In the genomic region with DNA sequence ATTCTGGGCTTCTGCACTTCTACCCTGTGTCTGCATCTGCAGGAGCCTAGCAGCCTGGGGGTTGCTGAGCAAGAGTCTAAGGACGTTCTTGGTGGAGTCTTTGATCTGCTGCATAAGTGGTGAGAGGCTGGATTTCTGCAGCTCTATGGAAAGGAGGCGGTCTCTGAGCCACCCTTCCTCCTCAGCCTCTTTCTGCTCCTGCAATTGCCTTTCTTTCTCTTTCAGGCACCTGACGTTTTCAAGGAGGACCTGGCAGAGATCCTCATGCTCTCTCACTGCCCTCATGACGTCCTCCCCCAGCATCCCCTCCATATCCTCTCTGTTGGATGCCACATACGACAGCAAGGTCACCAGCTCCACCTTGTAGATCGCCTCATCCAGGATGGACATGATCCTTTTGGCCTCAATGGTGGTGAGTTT, we compare ENCODE assay signal across 11 cellular contexts. TPM values are rescaled to one million over a fixed set of nuclear protein-coding genes. Genes with fewer than 3 reads are reported as not detected.
A peak's percentile ranks its signal among the peaks of the same experiment; 100 is the strongest.
DNase-seq lines count a peak whose midpoint lies in the region; ATAC-seq and TF ChIP-seq lines count a peak whose summit lies in the region.
"Had no signal": no experiment of that assay in that cellular context is flagged by ENCODE, and none has a peak within 500 bp of the region (broad histone marks: within the 10 kb centered on the region; RNA-seq: fewer than 3 reads in every experiment).

No MANE protein-coding gene starts in this region.

- H3K9ac ChIP-seq in BLaER1 treated with 17β-estradiol and CSF1 and Interleukin-3, amounts not matched to agents 10 nM and 100 nM, result peak overlapping the region; percentile 29 to 82 (median 73); a peak in 21 of 22 replicates
- H3K9ac ChIP-seq in colonic mucosa (ENCODE audit: low read depth in 2 of 2, low read length in 2 of 2), result no peak overlapping the region

- H3K36me3 ChIP-seq in BLaER1 treated with 17β-estradiol and CSF1 and Interleukin-3, amounts not matched to agents 10 nM and 100 nM, result peaks cover 0 to 9% (median 0%) of the 10 kb centered on the region in 11 experiments; a peak in 1 of 22 replicates
- no peaks in the 10 kb centered on the region for H3K36me3 ChIP-seq in colonic mucosa
- no peaks in the 10 kb centered on the region for H3K36me3 ChIP-seq in HAP-1 (replicated peaks)
- H3K36me3 ChIP-seq: adrenal gland had no signal

- TF ChIP-seq POLR2A in NB4 (IDR thresholded peaks at IDR 0.05; ENCODE audit: extremely low read depth, insufficient read length), result no peak

- peak overlapping the region; percentile 75 to 98 (median 92) for H3K4me2 ChIP-seq in BLaER1 treated with 17β-estradiol and CSF1 and Interleukin-3, amounts not matched to agents 10 nM and 100 nM

- peaks cover 38 to 96% (median 60%) of the 10 kb centered on the region in 10 experiments for H3K4me1 ChIP-seq in BLaER1 treated with 17β-estradiol and CSF1 and Interleukin-3, amounts not matched to agents 10 nM and 100 nM
- no peaks in the 10 kb centered on the region for H3K4me1 ChIP-seq in colonic mucosa
- H3K4me1 ChIP-seq in HAP-1, result no peaks in the 10 kb centered on the region

- intact Hi-C loops in colonic mucosa (cut with DNase I), result no loop called here

- DNase-seq in NB4 (ENCODE audit: low read depth), result peak; percentile 94
- no peak for DNase-seq in colonic mucosa
- no peak for DNase-seq in HAP-1 (ENCODE audit: low spot score in 2 of 2)
- no peak for DNase-seq in NCI-H2081 treated with DMSO at 0.1 percent for 48 hours (lab: John Stamatoyannopoulos, UW)
- DNase-seq: DMS79 treated with DMSO at 0.1 percent for 48 hours had no signal

- peak overlapping the region; percentile 64 to 94 (median 84) for H3K27ac ChIP-seq in BLaER1 treated with 17β-estradiol and CSF1 and Interleukin-3, amounts not matched to agents 10 nM and 100 nM
- peak overlapping the region; percentile 47 for H3K27ac ChIP-seq in colonic mucosa

- peak overlapping the region in 7 of 10 experiments; percentile 3 to 31 (median 6); a peak in 6 of 20 replicates for H3K4me3 ChIP-seq in BLaER1 treated with 17β-estradiol and CSF1 and Interleukin-3, amounts not matched to agents 10 nM and 100 nM
- peak overlapping the region; percentile 63 for H3K4me3 ChIP-seq in NB4 (ENCODE audit: low read depth, low read length)
- no peak overlapping the region for H3K4me3 ChIP-seq in colonic mucosa
- no peak overlapping the region for H3K4me3 ChIP-seq in HAP-1
- H3K4me3 ChIP-seq: adrenal gland had no signal

- peaks cover 20 to 85% (median 76%) of the 10 kb centered on the region in 11 experiments for H3K27me3 ChIP-seq in BLaER1 treated with 17β-estradiol and CSF1 and Interleukin-3, amounts not matched to agents 10 nM and 100 nM
- H3K27me3 ChIP-seq in colonic mucosa (no peaks in the 10 kb centered on the region), HAP-1 (ENCODE audit: low read depth) (no peaks in the 10 kb centered on the region)
- H3K27me3 ChIP-seq: adrenal gland had no signal

- ATAC-seq in GM19452 (IDR thresholded peaks at IDR 0.05; ENCODE audit: unreplicated experiment) (peak; percentile 0), HG02798 (IDR thresholded peaks at IDR 0.05; ENCODE audit: poor library complexity, unreplicated experiment) (no peak), GM18517 (IDR thresholded peaks at IDR 0.05; ENCODE audit: unreplicated experiment) (no peak)

- H3K9me3 ChIP-seq in BLaER1 treated with 17β-estradiol and CSF1 and Interleukin-3, amounts not matched to agents 10 nM and 100 nM (replicated peaks in 1 of 11), result peaks cover 0 to 13% (median 0%) of the 10 kb centered on the region in 11 experiments; a peak in 2 of 22 replicates
- H3K9me3 ChIP-seq in colonic mucosa (no peaks in the 10 kb centered on the region), HAP-1 (no peaks in the 10 kb centered on the region)
- H3K9me3 ChIP-seq: adrenal gland had no signal

- peaks cover 0 to 23% (median 16%) of the 10 kb centered on the region in 11 experiments; a peak in 10 of 22 replicates for H4K20me1 ChIP-seq in BLaER1 treated with 17β-estradiol and CSF1 and Interleukin-3, amounts not matched to agents 10 nM and 100 nM

- TF ChIP-seq CTCF in NB4 (IDR thresholded peaks at IDR 0.05; ENCODE audit: low read depth, low read length) (no peak), colonic mucosa (IDR thresholded peaks at IDR 0.05) (no peak)

- in situ Hi-C loops in HAP-1 (cut with MboI; ENCODE audit: low sequenced_read_pairs), result no loop called here

RNA-seq across cellular contexts. Expression of a gene that starts 13.6 kb away (rescaled TPM):
- 10 to 100 TPM; 55.5 to 85.6 TPM for total RNA-seq in colonic mucosa

RNA-seq across cellular contexts. Expression of a gene that starts 22.1 kb away (rescaled TPM):
- total RNA-seq in colonic mucosa, result 10 to 100 TPM; 13.9 to 26.9 TPM

RNA-seq across cellular contexts. Expression of a gene that starts 22.4 kb away (rescaled TPM):
- total RNA-seq in colonic mucosa, result 10 to 100 TPM; 54.8 to 98.3 TPM

RNA-seq across cellular contexts. Expression of a gene that starts 58.1 kb away (rescaled TPM):
- under 1 TPM in 1 of 2 donors, not detected in 1; 0.20 TPM for total RNA-seq in colonic mucosa
- total RNA-seq: LHCN-M2 had no signal

Comparison
In these comparisons a context has a peak if more than half of its experiments do, and no peak if none do; other contexts are left out.
1. H3K4me3 ChIP-seq: peak in BLaER1 treated with 17β-estradiol and CSF1 and Interleukin-3, amounts not matched to agents 10 nM and 100 nM (7 of 10) and NB4 (single experiment); none in colonic mucosa (single experiment) and HAP-1 (single experiment).
2. H3K9ac ChIP-seq: peak in BLaER1 treated with 17β-estradiol and CSF1 and Interleukin-3, amounts not matched to agents 10 nM and 100 nM (11 of 11); none in colonic mucosa (0 of 2).